In the genomic region with DNA sequence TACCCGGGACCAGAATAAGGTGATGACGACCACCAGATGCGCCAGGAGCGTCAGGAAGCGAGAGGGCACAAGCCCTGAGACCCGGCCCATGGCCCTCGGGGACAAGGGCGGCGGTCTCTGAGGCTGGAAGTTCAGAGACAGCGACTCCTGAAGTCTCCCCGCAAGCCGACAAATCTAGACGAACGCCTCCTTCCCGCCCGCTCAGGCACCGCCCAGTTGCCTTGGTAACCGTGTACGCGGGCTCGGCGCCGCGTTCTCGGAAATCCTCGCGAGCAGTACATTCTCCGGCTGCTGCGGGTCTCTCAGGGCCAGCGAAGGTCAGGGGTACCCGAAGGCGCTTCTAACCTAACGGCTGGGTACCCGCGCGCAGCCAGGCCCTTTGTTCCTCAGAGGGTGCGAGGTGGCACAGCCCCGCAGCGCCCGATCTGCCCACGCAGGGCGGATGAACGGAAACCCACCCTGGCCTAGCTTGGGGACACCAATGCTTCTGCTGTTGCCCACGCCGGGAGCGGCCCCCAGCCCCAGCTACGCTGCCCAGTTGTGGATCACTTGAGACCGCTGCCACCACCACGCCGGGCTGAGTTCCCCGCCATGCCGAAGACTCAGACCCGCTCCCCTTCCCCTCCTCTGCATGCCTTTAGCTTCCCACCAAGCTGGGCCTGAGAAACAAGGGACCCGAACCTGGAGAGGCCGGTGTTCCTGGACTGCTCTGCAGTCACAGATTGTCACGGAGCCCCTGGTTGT, we compare ENCODE assay signal across 8 cellular contexts. TPM values are rescaled to one million over a fixed set of nuclear protein-coding genes. Genes with fewer than 3 reads are reported as not detected.
DNase-seq lines count a peak whose midpoint lies in the region; ATAC-seq and TF ChIP-seq lines count a peak whose summit lies in the region.

Gene TMEM107 (minus strand): TSS at position 184 of the 744 bp plus-strand sequence. CDS start 94 bp downstream, at position 90.

- ATAC-seq in HG03066 (IDR thresholded peaks at IDR 0.05; ENCODE audit: low read depth, unreplicated experiment) (peak; percentile 38), right lobe of liver (peak; percentile 70 to 76 (median 73))

- H3K9ac ChIP-seq in duodenal mucosa (ENCODE audit: low read depth in 1 of 2, low read length in 2 of 2): peak within 1 kb of the TSS; percentile 64 to 76

- peaks cover 40% of the 10 kb centered on the region for H3K4me1 Mint-ChIP-seq in activated CD4-positive, alpha-beta memory T cell treated with anti-CD3 and anti-CD28 coated beads for 36 hours (ENCODE audit: low read depth)

- peak; percentile 91 for DNase-seq in NCI-H69 (lab: John Stamatoyannopoulos, UW)
- DNase-seq in activated CD4-positive, alpha-beta memory T cell treated with anti-CD3 and anti-CD28 coated beads for 36 hours: peak; percentile 93
- DNase-seq in right lobe of liver: peak; percentile 88 to 91 (median 90)
- peak; percentile 88 for DNase-seq in stimulated activated CD4-positive, alpha-beta T cell treated with anti-CD3 and anti-CD28 coated beads, Interleukin-4, amount 100 ng/mL, for 24 hours
- DNase-seq in HuH-7 (ENCODE audit: low spot score): no peak

- H3K4me3 ChIP-seq in duodenal mucosa (ENCODE audit: low read depth in 1 of 2, low read length in 2 of 2) (peak within 1 kb of the TSS; percentile 72 to 88), right lobe of liver (peak within 1 kb of the TSS; percentile 52 to 71 (median 61))

- no peaks in the 10 kb centered on the region for H3K9me3 Mint-ChIP-seq in activated CD4-positive, alpha-beta memory T cell treated with anti-CD3 and anti-CD28 coated beads for 36 hours

- H3K27ac ChIP-seq in duodenal mucosa (ENCODE audit: low read depth, low read length) (peak within 1 kb of the TSS; percentile 70), right lobe of liver (peak within 1 kb of the TSS; percentile 17 to 79 (median 62))

- peaks cover 4% of the 10 kb centered on the region for H3K27me3 Mint-ChIP-seq in activated CD4-positive, alpha-beta memory T cell treated with anti-CD3 and anti-CD28 coated beads for 36 hours

- H3K36me3 Mint-ChIP-seq in activated CD4-positive, alpha-beta memory T cell treated with anti-CD3 and anti-CD28 coated beads for 36 hours: peaks cover 8% of the 10 kb centered on the region

- no peak for TF ChIP-seq CTCF in right lobe of liver (IDR thresholded peaks at IDR 0.05)

- H3K4me3 Mint-ChIP-seq in activated CD4-positive, alpha-beta memory T cell treated with anti-CD3 and anti-CD28 coated beads for 36 hours: peak within 1 kb of the TSS; percentile 89

- peaks cover 26 to 28% of the 10 kb centered on the region in 2 donors for H3K4me1 ChIP-seq in duodenal mucosa (ENCODE audit: control insufficient read depth in 1 of 2, insufficient read depth in 2 of 2, low read length in 2 of 2)
- H3K4me1 ChIP-seq in right lobe of liver: peaks cover 0 to 24% (median 4%) of the 10 kb centered on the region in 4 donors

- WGBS in right lobe of liver (ENCODE audit: insufficient coverage, low coverage, low lambda C conversion rate, missing lambda C conversion rate): 1% methylated on average over 13 of the region's 56 CpGs

- TF ChIP-seq POLR2A in GM10847 (IDR thresholded peaks at IDR 0.05; ENCODE audit: extremely low read depth, insufficient read length) (peak; percentile 49), right lobe of liver (IDR thresholded peaks at IDR 0.05) (no peak)

- H3K9me3 ChIP-seq in duodenal mucosa (ENCODE audit: control insufficient read depth in 1 of 2, low read length in 2 of 2): no peaks in the 10 kb centered on the region
- H3K9me3 ChIP-seq in right lobe of liver: no peaks in the 10 kb centered on the region

- H3K27me3 ChIP-seq in duodenal mucosa (ENCODE audit: control insufficient read depth in 1 of 2, insufficient read depth in 2 of 2, low read length in 2 of 2) (no peaks in the 10 kb centered on the region), right lobe of liver (no peaks in the 10 kb centered on the region)

- H3K27ac Mint-ChIP-seq in activated CD4-positive, alpha-beta memory T cell treated with anti-CD3 and anti-CD28 coated beads for 36 hours: peak within 1 kb of the TSS; percentile 79

- intact Hi-C loops in activated CD4-positive, alpha-beta memory T cell treated with anti-CD3 and anti-CD28 coated beads for 36 hours (cut with micrococcal nuclease): no loop called here
- intact Hi-C loops in right lobe of liver (cut with DNase I): no loop called here

- H3K36me3 ChIP-seq in duodenal mucosa (ENCODE audit: control insufficient read depth in 1 of 2, insufficient read depth in 2 of 2, low read length in 2 of 2): no peaks in the 10 kb centered on the region
- no peaks in the 10 kb centered on the region for H3K36me3 ChIP-seq in right lobe of liver

- CTCF ChIA-PET in activated CD4-positive, alpha-beta memory T cell treated with anti-CD3 and anti-CD28 coated beads for 36 hours (lab: Charles Lee): interaction anchor here (1.4 to 1.8 kb wide), 4 partner anchors 10 to 125 kb away, joined by 3 to 6 read pairs (median 5); no protein-coding TSS in a partner anchor

- POLR2A ChIA-PET in activated CD4-positive, alpha-beta memory T cell treated with anti-CD3 and anti-CD28 coated beads for 36 hours (lab: Charles Lee): interaction anchor here (1.0 to 1.2 kb wide), 6 partner anchors 10 to 73 kb away, joined by 3 to 5 read pairs (median 3); partner anchors contain the start of gene PFAS

RNA-seq across cellular contexts. Expression of gene TMEM107, which starts in this region (rescaled TPM):
- 10 to 100 TPM; 32.6 to 35.3 TPM for total RNA-seq in activated CD4-positive, alpha-beta memory T cell treated with anti-CD3 and anti-CD28 coated beads for 36 hours
- 1 to 10 TPM; 2.3 to 5.0 (median 3.4) TPM for total RNA-seq in right lobe of liver

Comparison
In these comparisons a context has a peak if more than half of its experiments do, and no peak if none do; other contexts are left out.
1. RNA of gene TMEM107 (total RNA-seq): 32.6 to 35.3 TPM in activated CD4-positive, alpha-beta memory T cell treated with anti-CD3 and anti-CD28 coated beads for 36 hours; 2.3 to 5.0 TPM in right lobe of liver; every median in the first group is over 4 times any median in the second.